Comparison of ENCODE assay signal across 8 cellular contexts in genomic region chr6:31271641-31272357, GRCh38. TPM values are rescaled to one million over a fixed set of nuclear protein-coding genes. Genes with fewer than 3 reads are reported as not detected.
DNase-seq lines count a peak whose midpoint lies in the region; ATAC-seq and TF ChIP-seq lines count a peak whose summit lies in the region.

Gene HLA-C, minus strand, starts transcription at chr6:31272092. Its CDS starts 21 bp downstream, at chr6:31272071.

- no peak for TF ChIP-seq CTCF in spleen (IDR thresholded peaks at IDR 0.05 in 8 of 11, conservative IDR thresholded peaks at IDR 0.05 in 3 of 11)

- intact Hi-C loops in spleen (cut with DNase I; ENCODE audit: low total_unique reads): loop anchor here (5.0 kb wide), 1 partner anchor 81 kb away; no protein-coding TSS in a partner anchor

- ATAC-seq in GM18867 (IDR thresholded peaks at IDR 0.05; ENCODE audit: unreplicated experiment) (peak; percentile 81), HG03103 (IDR thresholded peaks at IDR 0.05; ENCODE audit: low read depth, unreplicated experiment) (peak; percentile 81)

- peaks cover 10% of the 10 kb centered on the region for H3K79me2 ChIP-seq in ACC112 (ENCODE audit: control insufficient read depth, insufficient read depth, low read length, unreplicated experiment)

- WGBS in spleen, 5 donors: 0% methylated on average over 40 to 62 of the region's 62 CpGs

- H3K27ac ChIP-seq in ACC112 (ENCODE audit: low read depth, low read length) (peak within 1 kb of the TSS; percentile 79), caudate nucleus (ENCODE audit: low read depth, low read length) (peak within 1 kb of the TSS; percentile 73), spleen (peak within 1 kb of the TSS; percentile 93 to 100 (median 98))

- H3K36me3 ChIP-seq in ACC112 (ENCODE audit: insufficient read depth, low read length) (no peaks in the 10 kb centered on the region; the same call in 1 of the 2 replicates), spleen (peaks cover 0 to 36% (median 31%) of the 10 kb centered on the region in 6 donors)

- H2AFZ ChIP-seq in ACC112 (ENCODE audit: low read length, unreplicated experiment): peak within 1 kb of the TSS; percentile 55

- H3K9me3 ChIP-seq in spleen: no peaks in the 10 kb centered on the region

- DNase-seq in NCI-H2196 (lab: John Stamatoyannopoulos, UW; ENCODE audit: unreplicated experiment): peak; percentile 95
- peak; percentile 54 to 84 (median 75) for DNase-seq in activated CD4-positive, CD25-positive, alpha-beta regulatory T cell (lab: John Stamatoyannopoulos, UW)
- DNase-seq in caudate nucleus (lab: John Stamatoyannopoulos, UW): peak; percentile 25 to 95 (median 76)
- peak; percentile 92 for DNase-seq in inferior parietal cortex (ENCODE audit: extremely low spot score)
- DNase-seq in spleen: peak; percentile 96

- H3K4me3 ChIP-seq in ACC112 (ENCODE audit: low read depth, low read length) (peak within 1 kb of the TSS; percentile 85), spleen (peak within 1 kb of the TSS; percentile 53 to 93 (median 70))

- peak in 2 of 3 donors; percentile 46 to 95 for TF ChIP-seq POLR2A in spleen (IDR thresholded peaks at IDR 0.05)

- H3K27me3 ChIP-seq in ACC112 (ENCODE audit: insufficient read depth, low read length): peaks cover 17% of the 10 kb centered on the region
- H3K27me3 ChIP-seq in spleen (replicated peaks in 1 of 7): no peaks in the 10 kb centered on the region

- H3K4me1 ChIP-seq in ACC112 (ENCODE audit: control insufficient read depth, insufficient read depth, low read length, unreplicated experiment): peaks cover 14% of the 10 kb centered on the region
- peaks cover 9 to 47% (median 38%) of the 10 kb centered on the region in 6 donors for H3K4me1 ChIP-seq in spleen

RNA-seq across cellular contexts. Expression of gene HLA-C, which starts in this region (rescaled TPM):
- total RNA-seq in spleen: 1,000 to 10,000 TPM in 5 of 7 donors, 100 to 1,000 TPM in 2; 484 to 2,036 (median 1,738) TPM
- 100 to 1,000 TPM; 368 to 960 (median 400) TPM for polyA plus RNA-seq in spleen

Comparison
In these comparisons a context has a peak if more than half of its experiments do, and no peak if none do; other contexts are left out.
1. Peak in every context shown above with its lines: DNase-seq, ATAC-seq, H3K4me3 ChIP-seq and H3K27ac ChIP-seq.